ENCODE assay signal across 21 cellular contexts in genomic region chr2:142045641-142046040, GRCh38.
"Had no signal": no experiment of that assay in that cellular context is flagged by ENCODE, and none has a peak within 500 bp of the region (broad histone marks: within the 10 kb centered on the region; RNA-seq: fewer than 3 reads in every experiment).

No MANE protein-coding gene starts in this region.

- H3K27ac Mint-ChIP-seq: dendritic cell treated with granulocyte-macrophage colony-stimulating factor and Interleukin-4, amounts not matched to agents 40 ng/mL and 50 ng/mL, for 4 days; effector memory CD8-positive, alpha-beta T cell; endodermal cell; naive thymus-derived CD4-positive, alpha-beta T cell had no signal

- H3K4me3 ChIP-seq: colonic mucosa, esophagus squamous epithelium, gastroesophageal sphincter, heart left ventricle, hepatocyte, left lung, lower lobe of right lung had no signal

- H3K36me3 Mint-ChIP-seq: naive thymus-derived CD4-positive, alpha-beta T cell had no signal

- H3K9me3 ChIP-seq: colonic mucosa, esophagus squamous epithelium, gastroesophageal sphincter, heart left ventricle, left lung, lower lobe of right lung had no signal

- DNase-seq: colonic mucosa; cortex of kidney; effector CD8-positive, alpha-beta T cell; effector memory CD8-positive, alpha-beta T cell; endodermal cell; erythroblast; esophagus squamous epithelium; heart left ventricle; hypothalamus; left cardiac atrium; left lung; left ventricle myocardium superior; lower lobe of right lung; mesenchymal stem cell; midbrain; naive thymus-derived CD4-positive, alpha-beta T cell had no signal

- H3K36me3 ChIP-seq: colonic mucosa, esophagus squamous epithelium, gastroesophageal sphincter, heart left ventricle, left lung, lower lobe of right lung had no signal

- H3K4me1 Mint-ChIP-seq: naive thymus-derived CD4-positive, alpha-beta T cell had no signal

- H3K9me3 Mint-ChIP-seq: dendritic cell treated with granulocyte-macrophage colony-stimulating factor and Interleukin-4, amounts not matched to agents 40 ng/mL and 50 ng/mL, for 4 days; endodermal cell had no signal

- H3K27ac ChIP-seq: colonic mucosa, epithelial cell of prostate, esophagus squamous epithelium, foreskin keratinocyte, gastroesophageal sphincter, heart left ventricle, hepatocyte, left lung, lower lobe of right lung had no signal

- H3K27me3 Mint-ChIP-seq: dendritic cell treated with granulocyte-macrophage colony-stimulating factor and Interleukin-4, amounts not matched to agents 40 ng/mL and 50 ng/mL, for 4 days; effector memory CD8-positive, alpha-beta T cell; naive thymus-derived CD4-positive, alpha-beta T cell had no signal

- H3K4me3 Mint-ChIP-seq: dendritic cell treated with granulocyte-macrophage colony-stimulating factor and Interleukin-4, amounts not matched to agents 40 ng/mL and 50 ng/mL, for 4 days; effector memory CD8-positive, alpha-beta T cell; endodermal cell; naive thymus-derived CD4-positive, alpha-beta T cell had no signal
